Comparison of ENCODE assay signal across 17 cellular contexts in the genomic region with DNA sequence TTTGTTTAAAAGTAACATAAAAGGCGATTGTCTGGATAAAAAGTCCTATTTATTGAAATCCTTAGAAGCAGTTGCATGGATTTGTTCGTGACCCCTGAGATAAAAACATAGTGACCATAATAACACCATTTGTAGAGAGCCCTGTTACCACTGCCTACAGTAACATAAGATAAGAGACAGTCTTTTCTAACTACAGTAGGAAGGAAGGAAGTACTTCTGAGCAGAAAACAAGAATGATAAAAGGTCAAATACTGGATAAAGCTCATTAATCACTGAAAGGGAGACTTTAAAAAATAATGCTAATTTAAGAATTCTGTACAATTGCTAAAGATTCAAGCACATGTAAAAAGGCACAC. TPM values are rescaled to one million over a fixed set of nuclear protein-coding genes. Genes with fewer than 3 reads are reported as not detected.
"Had no signal": no experiment of that assay in that cellular context is flagged by ENCODE, and none has a peak within 500 bp of the region (broad histone marks: within the 10 kb centered on the region; RNA-seq: fewer than 3 reads in every experiment).

No MANE protein-coding gene starts in this region.

- ATAC-seq: activated CD4-positive, alpha-beta T cell treated with anti-CD3 and anti-CD28 coated beads for 36 hours; activated T-cell treated with anti-CD3 and anti-CD28 coated beads, Interleukin-2, amount 50 U/mL, for 4 hours; body of pancreas; left ventricle myocardium superior had no signal

- H3K4me3 ChIP-seq: body of pancreas, ovary, sigmoid colon, spleen, thoracic aorta had no signal

- H3K4me2 ChIP-seq: SK-N-SH had no signal

- H3K9ac ChIP-seq: SK-N-SH had no signal

- H3K36me3 ChIP-seq: ovary, sigmoid colon, spleen, thoracic aorta, WERI-Rb-1 had no signal

- DNase-seq: activated CD4-positive, alpha-beta memory T cell treated with anti-CD3 and anti-CD28 coated beads, Interleukin-2, amount 10 ng/mL, durations not matched to agents 7 days and 5 days; activated CD4-positive, alpha-beta T cell treated with anti-CD3 and anti-CD28 coated beads for 36 hours; activated effector memory CD4-positive, alpha-beta T cell treated with Interleukin-2 at 50 U/mL for 16 hours; activated T-cell treated with anti-CD3 and anti-CD28 coated beads, Interleukin-2, amount 50 U/mL, for 4 hours; body of pancreas; effector memory CD4-positive, alpha-beta T cell; erythroblast; kidney; left ventricle myocardium superior; ovary; sigmoid colon; SK-N-SH; spleen; T-helper 1 cell; T1000; WERI-Rb-1 had no signal

- H3K27ac ChIP-seq: ovary, spleen, thoracic aorta, WERI-Rb-1 had no signal

- H3K27me3 ChIP-seq: body of pancreas, ovary, sigmoid colon, spleen had no signal

- H3K4me1 ChIP-seq: sigmoid colon had no signal

- H3K9me3 ChIP-seq: body of pancreas, ovary, sigmoid colon, SK-N-SH, spleen, thoracic aorta had no signal

RNA-seq across cellular contexts. Expression of a gene that starts 47.1 kb away (rescaled TPM):
- total RNA-seq: activated CD4-positive, alpha-beta memory T cell treated with anti-CD3 and anti-CD28 coated beads, Interleukin-2, amount 10 ng/mL, durations not matched to agents 7 days and 5 days had no signal
